In genomic region chr14:103920981-103921854, GRCh38 we compare ENCODE assay signal across 8 cellular contexts. TPM values are rescaled to one million over a fixed set of nuclear protein-coding genes. Genes with fewer than 3 reads are reported as not detected.
A peak's percentile ranks its signal among the peaks of the same experiment; 100 is the strongest.
DNase-seq lines count a peak whose midpoint lies in the region; TF ChIP-seq lines count a peak whose summit lies in the region.

No MANE protein-coding gene starts in this region.

- peaks cover 0 to 24% (median 21%) of the 10 kb centered on the region in 4 donors for H3K36me3 ChIP-seq in stomach

- H3K27me3 ChIP-seq in H9 (ENCODE audit: insufficient read depth, low read length) = no peaks in the 10 kb centered on the region
- H3K27me3 ChIP-seq in stomach = peaks cover 0 to 14% (median 0%) of the 10 kb centered on the region in 3 donors

- no peak overlapping the region for H2BK5ac ChIP-seq in H9 (ENCODE audit: insufficient read length, low read length)

- peak overlapping the region; percentile 80 for H3K4me3 ChIP-seq in fibroblast of villous mesenchyme (ENCODE audit: low read depth, low read length)
- H3K4me3 ChIP-seq in stomach = peak overlapping the region; percentile 77 to 98 (median 90)

- H4K20me1 ChIP-seq in H9 (ENCODE audit: control insufficient read depth, insufficient read depth, insufficient read length) = no peaks in the 10 kb centered on the region

- DNase-seq in GDM1 (lab: John Stamatoyannopoulos, UW) (peak; percentile 91), H9 (peak; percentile 93), M059J (ENCODE audit: low read depth) (peak; percentile 83), activated gamma-delta T cell (lab: John Stamatoyannopoulos, UW) (peak; percentile 96), fibroblast of villous mesenchyme (ENCODE audit: low read depth) (peak; percentile 92), neural crest cell (ENCODE audit: low read depth, low spot score) (peak; percentile 92), stomach (peak; percentile 93)

- H3K9me3 ChIP-seq in H9 (ENCODE audit: control insufficient read depth, low read depth, low read length) (no peaks in the 10 kb centered on the region), stomach (no peaks in the 10 kb centered on the region)

- H3K9me3 Mint-ChIP-seq in H9 (no peaks in the 10 kb centered on the region), neural crest cell (no peaks in the 10 kb centered on the region)

- WGBS in H9 (ENCODE audit: extremely low coverage, insufficient read length, low lambda C conversion rate) = no CpG with 5 or more reads among the region's 58 CpGs
- WGBS in stomach, 5 donors = 0 to 1% (median 1%) methylated on average over 21 to 58 of the region's 58 CpGs

- no peak overlapping the region for H2AK5ac ChIP-seq in H9 (ENCODE audit: insufficient read length, low read length)

- H2BK15ac ChIP-seq in H9 (ENCODE audit: low read depth, low read length) = no peak overlapping the region

- TF ChIP-seq POLR2A in Raji (IDR thresholded peaks at IDR 0.05; ENCODE audit: insufficient read depth, low read depth, low read length) (peak; percentile 95), stomach (IDR thresholded peaks at IDR 0.05) (peak in 1 of 4 donors; percentile 36)

- H3K4me2 ChIP-seq in H9 (ENCODE audit: insufficient read depth, insufficient read length, low read length) = peak overlapping the region; percentile 100

- H3K18ac ChIP-seq in H9 (ENCODE audit: insufficient read length, low read depth, low read length) = peak overlapping the region; percentile 59

- H3K27me3 Mint-ChIP-seq in H9 (ENCODE audit: low read depth) = 0 out of 2 replicates have a peak, but pooled peaks cover 1% of the 10 kb centered on the region
- peaks cover 5% of the 10 kb centered on the region for H3K27me3 Mint-ChIP-seq in neural crest cell (ENCODE audit: low read depth)

- no peak for TF ChIP-seq EP300 in stomach (IDR thresholded peaks at IDR 0.05)

- H3K14ac ChIP-seq in H9 (ENCODE audit: insufficient read depth, low read length) = peak overlapping the region; percentile 86

- H4K91ac ChIP-seq in H9 (ENCODE audit: insufficient read length, low read depth, low read length) = no peak overlapping the region

- H3K79me2 ChIP-seq in H9 (ENCODE audit: insufficient read depth, low read length) = peaks cover 4% of the 10 kb centered on the region; the same call in 1 of the 2 replicates

- peaks cover 8% of the 10 kb centered on the region for H3K23me2 ChIP-seq in H9 (ENCODE audit: insufficient read length, low read depth, low read length, poor library complexity, severe bottlenecking)

- H3K4ac ChIP-seq in H9 (ENCODE audit: low read depth, low read length) = no peak overlapping the region

- peaks cover 7 to 11% of the 10 kb centered on the region in 2 experiments; a peak in 2 of 4 replicates for H3K4me1 Mint-ChIP-seq in H9
- H3K4me1 Mint-ChIP-seq in neural crest cell = peaks cover 6% of the 10 kb centered on the region

- no peak overlapping the region for H4K5ac ChIP-seq in H9 (ENCODE audit: insufficient read length, low read depth, low read length)

- peak overlapping the region; percentile 98 for H3K9ac ChIP-seq in H9 (ENCODE audit: extremely low read depth, insufficient read length, low read length)

- no peak overlapping the region for H3K27ac ChIP-seq in H9 (ENCODE audit: insufficient read length, low read depth, low read length)
- peak overlapping the region; percentile 81 to 91 (median 90) for H3K27ac ChIP-seq in stomach

- H3K4me3 Mint-ChIP-seq in H9 = peak overlapping the region; percentile 92 to 94
- peak overlapping the region; percentile 94 for H3K4me3 Mint-ChIP-seq in neural crest cell

- H2BK20ac ChIP-seq in H9 (ENCODE audit: low read depth, low read length, poor library complexity, severe bottlenecking) = no peak overlapping the region

- H2AFZ ChIP-seq in H9 (ENCODE audit: low read length) = peak overlapping the region; percentile 95

- H2BK12ac ChIP-seq in H9 (ENCODE audit: insufficient read length, low read depth, low read length) = no peak overlapping the region

- no peak overlapping the region for H4K8ac ChIP-seq in H9 (replicated peaks; ENCODE audit: insufficient read length, low read depth, low read length)

- no peak overlapping the region for H2BK120ac ChIP-seq in H9 (ENCODE audit: low read depth, low read length, poor library complexity, severe bottlenecking)

- H3T11ph ChIP-seq in H9 (ENCODE audit: low read length) = no peak overlapping the region

- H3K23ac ChIP-seq in H9 (ENCODE audit: insufficient read length, low read depth, low read length) = peak overlapping the region; percentile 9

- intact Hi-C loops in stomach (cut with DNase I; ENCODE audit: low total_unique reads) = no loop called here

- H3K4me1 ChIP-seq in H9 (ENCODE audit: insufficient read depth, low read length) = no peaks in the 10 kb centered on the region
- peaks cover 10 to 53% (median 39%) of the 10 kb centered on the region in 4 donors for H3K4me1 ChIP-seq in stomach

- peak overlapping the region; percentile 53 to 96 (median 88); a peak in 6 of 7 replicates for H3K27ac Mint-ChIP-seq in H9
- peak overlapping the region; percentile 92 for H3K27ac Mint-ChIP-seq in neural crest cell (ENCODE audit: unreplicated experiment)

- H3K36me3 Mint-ChIP-seq in H9 (ENCODE audit: insufficient read depth in 1 of 3, low read depth in 3 of 3) (peaks cover 4 to 11% (median 4%) of the 10 kb centered on the region in 3 experiments; a peak in 6 of 7 replicates), neural crest cell (ENCODE audit: low read depth) (no peaks in the 10 kb centered on the region)

- TF ChIP-seq CTCF in H9 (conservative IDR thresholded peaks at IDR 0.05) (peak; percentile 99), fibroblast of villous mesenchyme (IDR thresholded peaks at IDR 0.05; ENCODE audit: insufficient read depth, low read depth, low read length) (peak; percentile 99), neural crest cell (conservative IDR thresholded peaks at IDR 0.05) (peak; percentile 99), stomach (IDR thresholded peaks at IDR 0.05) (peak in 5 of 7 experiments; percentile 91 to 97 (median 95))

- peaks cover 14% of the 10 kb centered on the region for H3K79me1 ChIP-seq in H9 (ENCODE audit: insufficient read depth, low read depth, low read length, poor library complexity, severe bottlenecking)

- H3K56ac ChIP-seq in H9 (ENCODE audit: insufficient read length, low read depth, low read length) = no peak overlapping the region

RNA-seq across cellular contexts. Expression of gene TDRD9, which starts 7.0 kb away (rescaled TPM):
- not detected in 2 replicates for total RNA-seq in H9 (2021)
- not detected in 2 replicates for total RNA-seq in M059J (2014; rRNA removed; shearing (Covaris generic))
- total RNA-seq in fibroblast of villous mesenchyme = 0.32 and 0.86 TPM in 2 replicates
- total RNA-seq in neural crest cell = not detected in 2 replicates
- total RNA-seq in stomach = 1 to 10 TPM in 3 of 5 donors, not detected in 2; 1.3 to 8.8 (median 2.6) TPM
- polyA plus RNA-seq in stomach = 1 to 10 TPM in 2 of 3 donors, under 1 TPM in 1; 0.85 to 3.7 (median 2.2) TPM

RNA-seq across cellular contexts. Expression of gene RD3L, which starts 21.1 kb away (rescaled TPM):
- total RNA-seq in H9 (2021) = not detected in 2 replicates
- total RNA-seq in M059J (2014; rRNA removed; shearing (Covaris generic)) = not detected in 2 replicates
- total RNA-seq in fibroblast of villous mesenchyme = not detected in 2 replicates
- not detected in 2 replicates for total RNA-seq in neural crest cell
- total RNA-seq in stomach = not detected
- polyA plus RNA-seq in stomach = not detected
